ENCODE assay signal across 8 cellular contexts in genomic region chr15:99928429-99928981, GRCh38.
DNase-seq lines count a peak whose midpoint lies in the region; ATAC-seq, FAIRE-seq and TF ChIP-seq lines count a peak whose summit lies in the region.

No MANE protein-coding gene starts in this region.

- WGBS in GM12878 (ENCODE audit: insufficient coverage, insufficient replicate concordance, low lambda C conversion rate, missing lambda C conversion rate), result 23% methylated on average over 20 of the region's 38 CpGs
- WGBS in iPS DF 6.9 (ENCODE audit: insufficient coverage, insufficient read length), result no CpG with 5 or more reads among the region's 38 CpGs

- POLR2A ChIA-PET in Caco-2 (lab: Charles Lee) (no interaction called here), GM12878 (lab: Charles Lee) (interaction anchor here (0.9 kb wide), 1 partner anchor 410 kb away, joined by 3 read pairs; no protein-coding TSS in a partner anchor)

- peak overlapping the region; percentile 48 for H3K4me3 ChIP-seq in Caco-2 (ENCODE audit: low read depth, low read length)
- H3K4me3 ChIP-seq in GM12878, result peak overlapping the region; percentile 75
- H3K4me3 ChIP-seq in iPS DF 6.9 (ENCODE audit: low read length), result peak overlapping the region; percentile 36; the same call in 1 of the 2 replicates
- H3K4me3 ChIP-seq in gastrocnemius medialis, result peak overlapping the region; percentile 32 to 76 (median 46)

- peaks cover 6% of the 10 kb centered on the region for H3K27me3 Mint-ChIP-seq in Caco-2 (ENCODE audit: insufficient read depth, unreplicated experiment)

- SMC1A ChIA-PET in GM12878 (lab: Charles Lee; ENCODE audit: uncharacterized antibody, unreplicated experiment), result interaction anchor here (1.3 to 1.7 kb wide), 2 partner anchors 642 to 644 kb away, joined by 5 read pairs; no protein-coding TSS in a partner anchor

- RAD21 ChIA-PET in GM12878 (lab: Charles Lee; ENCODE audit: unreplicated experiment), result interaction anchor here (1.0 kb wide), 5 partner anchors 410 to 1078 kb away, joined by 3 to 6 read pairs (median 3); no protein-coding TSS in a partner anchor

- in situ Hi-C loops in GM12878 (cut with MboI) (no loop called here), gastrocnemius medialis (cut with MboI; ENCODE audit: low sequenced_read_pairs in 4 of 4) (loop anchor here (25.0 kb wide), 4 partner anchors 209 to 1084 kb away; partner anchors contain the start of genes ASB7 (in 1 of the 4) and LINS1 (in 1 of the 4))

- no peaks in the 10 kb centered on the region for H3K9me3 Mint-ChIP-seq in Caco-2 (ENCODE audit: unreplicated experiment)

- TF ChIP-seq POLR2A in GM12878 (IDR thresholded peaks at IDR 0.05; ENCODE audit: low read depth, low read length), result no peak; the same call in 1 of the 2 replicates
- TF ChIP-seq POLR2A in gastrocnemius medialis (IDR thresholded peaks at IDR 0.05), result no peak

- peak overlapping the region; percentile 99 for H2AFZ ChIP-seq in GM12878 (ENCODE audit: control insufficient read depth, low read depth, low read length)

- H4K20me1 ChIP-seq in GM12878 (ENCODE audit: control insufficient read depth, insufficient read depth), result no peaks in the 10 kb centered on the region

- DNase-seq in Caco-2, result peak; percentile 55 to 79
- DNase-seq in GM20000 (ENCODE audit: low spot score), result peak; percentile 81
- peak; percentile 60 for DNase-seq in HT-29 (ENCODE audit: low spot score)
- DNase-seq in T1000 (lab: John Stamatoyannopoulos, UW), result peak; percentile 61
- peak; percentile 45 for DNase-seq in GM12878 (ENCODE audit: low read depth, low spot score)
- no peak for DNase-seq in iPS DF 6.9 (ENCODE audit: low read depth, low spot score)
- peak; percentile 64 for DNase-seq in gastrocnemius medialis
- no peak for DNase-seq in NCI-H128 (lab: John Stamatoyannopoulos, UW; ENCODE audit: unreplicated experiment)

- TF ChIP-seq EP300 in GM12878 (IDR thresholded peaks at IDR 0.05; ENCODE audit: borderline replicate concordance in 1 of 2, control insufficient read depth in 1 of 2, low read depth in 2 of 2, low read length in 2 of 2), result no peak

- FAIRE-seq in GM12878 (lab: Jason Lieb, UNC), result no peak

- H3K4me2 ChIP-seq in GM12878 (ENCODE audit: control insufficient read depth, insufficient read depth), result peak overlapping the region; percentile 99

- H3K36me3 Mint-ChIP-seq in Caco-2 (ENCODE audit: insufficient read depth, unreplicated experiment), result no peaks in the 10 kb centered on the region

- H3K27ac Mint-ChIP-seq in Caco-2 (ENCODE audit: unreplicated experiment), result no peak overlapping the region

- peak overlapping the region; percentile 69 for H3K4me3 Mint-ChIP-seq in Caco-2 (ENCODE audit: unreplicated experiment)

- H3K9me3 ChIP-seq in Caco-2 (no peaks in the 10 kb centered on the region), GM12878 (replicated peaks; ENCODE audit: control insufficient read depth, insufficient read depth, low read length) (no peaks in the 10 kb centered on the region), iPS DF 6.9 (ENCODE audit: control insufficient read depth, insufficient read depth, low read length) (no peaks in the 10 kb centered on the region), gastrocnemius medialis (no peaks in the 10 kb centered on the region)

- peak; percentile 98 for ATAC-seq in GM12878
- ATAC-seq in gastrocnemius medialis, result peak; percentile 88 to 91

- TF ChIP-seq RAD21 in GM12878 (IDR thresholded peaks at IDR 0.05; ENCODE audit: insufficient read depth, low read depth, low read length), result peak; percentile 51

- CTCF ChIA-PET in Caco-2 (lab: Charles Lee) (no interaction called here), GM12878 (lab: Yijun Ruan, JAX) (interaction anchor here (0.6 to 1.8 kb wide), 7 partner anchors 14 to 722 kb away, joined by 3 to 8 read pairs (median 4); no protein-coding TSS in a partner anchor)

- H3K27ac ChIP-seq in GM12878 (ENCODE audit: control insufficient read depth, insufficient read depth) (0 out of 2 replicates have a peak overlapping the region, but pooled peaks have one; percentile 11), iPS DF 6.9 (ENCODE audit: low read length) (no peak overlapping the region), gastrocnemius medialis (peak overlapping the region; percentile 39 to 84 (median 61))

- H3K4me1 Mint-ChIP-seq in Caco-2 (ENCODE audit: low read depth, unreplicated experiment), result no peaks in the 10 kb centered on the region

- intact Hi-C loops in Caco-2 (cut with micrococcal nuclease; ENCODE audit: unreplicated experiment), result loop anchor here (2.0 kb wide), 1 partner anchor 410 kb away; no protein-coding TSS in a partner anchor
- intact Hi-C loops in GM12878 (cut with micrococcal nuclease; ENCODE audit: unreplicated experiment), result loop anchor here (2.0 to 5.0 kb wide), 3 partner anchors 454 to 944 kb away; no protein-coding TSS in a partner anchor
- intact Hi-C loops in gastrocnemius medialis (cut with DNase I; ENCODE audit: low total_unique reads), result loop anchor here (2.0 to 10.0 kb wide), 5 partner anchors 204 to 676 kb away; partner anchors contain the start of genes ASB7, LINS1 and LRRC28

- H3K4me1 ChIP-seq in Caco-2, result no peaks in the 10 kb centered on the region
- H3K4me1 ChIP-seq in GM12878 (ENCODE audit: control insufficient read depth, insufficient read depth, low read length), result peaks cover 9% of the 10 kb centered on the region
- H3K4me1 ChIP-seq in iPS DF 6.9 (ENCODE audit: control insufficient read depth, insufficient read depth, low read length), result peaks cover 3% of the 10 kb centered on the region; the same call in 1 of the 2 replicates
- H3K4me1 ChIP-seq in gastrocnemius medialis, result peaks cover 0 to 6% of the 10 kb centered on the region in 2 donors

- peak overlapping the region; percentile 47; the same call in 1 of the 2 replicates for H3K9ac ChIP-seq in GM12878 (ENCODE audit: control insufficient read depth, insufficient read depth, low read length)

- H3K27me3 ChIP-seq in Caco-2 (replicated peaks; ENCODE audit: control insufficient read depth, insufficient read depth, low read length), result no peaks in the 10 kb centered on the region
- no peaks in the 10 kb centered on the region; a peak in 2 of 4 replicates for H3K27me3 ChIP-seq in GM12878 (replicated peaks in 1 of 2; ENCODE audit: control insufficient read depth in 2 of 2, insufficient read depth in 2 of 2, low read length in 1 of 2)
- H3K27me3 ChIP-seq in iPS DF 6.9 (ENCODE audit: control insufficient read depth, insufficient read depth, low read length), result peaks cover 5% of the 10 kb centered on the region; the same call in 1 of the 2 replicates
- H3K27me3 ChIP-seq in gastrocnemius medialis, result no peaks in the 10 kb centered on the region

- H3K36me3 ChIP-seq in Caco-2 (ENCODE audit: control insufficient read depth, insufficient read depth, low read length), result no peaks in the 10 kb centered on the region
- no peaks in the 10 kb centered on the region for H3K36me3 ChIP-seq in GM12878 (ENCODE audit: control insufficient read depth in 2 of 2, insufficient read depth in 2 of 2, low read length in 1 of 2)
- H3K36me3 ChIP-seq in iPS DF 6.9 (ENCODE audit: control insufficient read depth, insufficient read depth, low read length), result no peaks in the 10 kb centered on the region
- H3K36me3 ChIP-seq in gastrocnemius medialis, result no peaks in the 10 kb centered on the region

- BruUV-seq in Caco-2 (replicated peaks; lab: Mats Ljungman, UMichigan), result no TSS peak
- BruUV-seq in GM12878 (replicated peaks; lab: Mats Ljungman, UMichigan), result no TSS peak

- no peaks in the 10 kb centered on the region for H3K79me2 ChIP-seq in GM12878 (ENCODE audit: control insufficient read depth, insufficient read depth, low read length)

- TF ChIP-seq CTCF in Caco-2 (IDR thresholded peaks at IDR 0.05; ENCODE audit: insufficient read depth in 1 of 2, low read depth in 1 of 2, low read length in 1 of 2, severe bottlenecking in 1 of 2, unreplicated experiment in 1 of 2) (peak; percentile 24 to 51), GM20000 (IDR thresholded peaks at IDR 0.05; ENCODE audit: extremely low read depth, missing control alignments) (peak; percentile 74), GM12878 (IDR thresholded peaks at IDR 0.05 in 2 of 3, conservative IDR thresholded peaks at IDR 0.05 in 1 of 3; ENCODE audit: control insufficient read depth in 2 of 3, extremely low read depth in 1 of 3, insufficient read depth in 1 of 3, low read depth in 3 of 3, low read length in 3 of 3) (peak; percentile 53 to 74 (median 62); a peak in 5 of 6 replicates), gastrocnemius medialis (IDR thresholded peaks at IDR 0.05 in 4 of 5, conservative IDR thresholded peaks at IDR 0.05 in 1 of 5) (peak; percentile 25 to 78 (median 72))

TF ChIP-seq in GM12878, 131 proteins besides CTCF, POLR2A, EP300 and RAD21 (continues in another document):
- TF ChIP-seq IKZF1 (conservative IDR thresholded peaks at IDR 0.05) (peak; percentile 54), MTA2 (IDR thresholded peaks at IDR 0.05; ENCODE audit: low read depth) (0 out of 2 replicates have a peak, but pooled peaks have one; percentile 13)
- TF ChIP-seq, protein P1, sequence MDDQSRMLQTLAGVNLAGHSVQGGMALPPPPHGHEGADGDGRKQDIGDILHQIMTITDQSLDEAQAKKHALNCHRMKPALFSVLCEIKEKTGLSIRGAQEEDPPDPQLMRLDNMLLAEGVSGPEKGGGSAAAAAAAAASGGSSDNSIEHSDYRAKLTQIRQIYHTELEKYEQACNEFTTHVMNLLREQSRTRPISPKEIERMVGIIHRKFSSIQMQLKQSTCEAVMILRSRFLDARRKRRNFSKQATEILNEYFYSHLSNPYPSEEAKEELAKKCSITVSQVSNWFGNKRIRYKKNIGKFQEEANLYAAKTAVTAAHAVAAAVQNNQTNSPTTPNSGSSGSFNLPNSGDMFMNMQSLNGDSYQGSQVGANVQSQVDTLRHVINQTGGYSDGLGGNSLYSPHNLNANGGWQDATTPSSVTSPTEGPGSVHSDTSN (IDR thresholded peaks at IDR 0.05; ENCODE audit: insufficient replicate concordance, low read depth, low read length), result peak; percentile 46

Comparison
In these comparisons a context has a peak if more than half of its experiments do, and no peak if none do; other contexts are left out.
1. DNase-seq: peak in Caco-2 (2 of 2), GM20000 (single experiment), HT-29 (single experiment), T1000 (single experiment), GM12878 (single experiment) and gastrocnemius medialis (2 of 2); none in iPS DF 6.9 (single experiment) and NCI-H128 (single experiment).
2. Peak in every context shown above with its lines, with median percentiles within 50 percentile points of each other: H3K4me3 ChIP-seq and CTCF ChIP-seq.